In the genomic region with DNA sequence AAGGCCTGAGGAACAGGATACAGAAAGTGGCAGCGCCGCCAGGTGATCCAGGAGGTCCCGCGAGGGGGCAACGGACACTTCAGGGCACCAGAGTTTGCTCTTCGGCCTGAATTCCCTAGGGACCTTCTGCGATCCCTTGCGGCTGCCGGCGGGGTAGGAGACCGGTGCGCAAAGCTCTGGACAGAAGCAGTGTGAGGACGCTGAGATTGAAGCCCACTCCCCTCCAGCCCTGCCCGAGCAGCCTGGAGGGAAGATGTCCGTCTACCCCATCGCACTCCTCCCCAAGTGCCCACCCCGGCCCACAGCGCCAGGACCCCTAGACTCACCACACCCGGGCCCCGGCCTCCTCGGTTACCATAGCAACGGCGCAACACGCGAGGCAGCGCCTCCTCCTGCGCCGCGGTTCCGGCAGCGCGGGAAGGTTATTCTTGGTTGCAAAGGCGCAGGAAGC, we compare ENCODE assay signal across 8 cellular contexts. TPM values are rescaled to one million over a fixed set of nuclear protein-coding genes. Genes with fewer than 3 reads are reported as not detected.
DNase-seq lines count a peak whose midpoint lies in the region; ATAC-seq and TF ChIP-seq lines count a peak whose summit lies in the region.

A gene with protein sequence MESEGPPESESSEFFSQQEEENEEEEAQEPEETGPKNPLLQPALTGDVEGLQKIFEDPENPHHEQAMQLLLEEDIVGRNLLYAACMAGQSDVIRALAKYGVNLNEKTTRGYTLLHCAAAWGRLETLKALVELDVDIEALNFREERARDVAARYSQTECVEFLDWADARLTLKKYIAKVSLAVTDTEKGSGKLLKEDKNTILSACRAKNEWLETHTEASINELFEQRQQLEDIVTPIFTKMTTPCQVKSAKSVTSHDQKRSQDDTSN (minus strand): TSS at position 361 of the 451 bp plus-strand sequence. CDS start 10,433 bp downstream, outside the sequence.

- peaks cover 49% of the 10 kb centered on the region for H3K27me3 Mint-ChIP-seq in central memory CD8-positive, alpha-beta T cell
- peaks cover 44% of the 10 kb centered on the region for H3K27me3 Mint-ChIP-seq in stimulated activated naive CD8-positive, alpha-beta T cell treated with anti-CD3 and anti-CD28 coated beads, Interleukin-15, amount 100 ng/mL, for 72 hours

- DNase-seq in ELR (ENCODE audit: low read depth) (peak; percentile 84), NCI-H524 (lab: John Stamatoyannopoulos, UW) (peak; percentile 63 to 74), kidney epithelial cell (ENCODE audit: low read depth) (no peak), A172 (ENCODE audit: low spot score) (no peak)
- no peak for DNase-seq in central memory CD8-positive, alpha-beta T cell (ENCODE audit: low spot score in 2 of 2)
- peak; percentile 22 to 32 for DNase-seq in stimulated activated naive CD8-positive, alpha-beta T cell treated with anti-CD3 and anti-CD28 coated beads, Interleukin-15, amount 100 ng/mL, for 72 hours
- DNase-seq in central memory CD4-positive, alpha-beta T cell, result no peak

- no peaks in the 10 kb centered on the region for H3K9me3 Mint-ChIP-seq in central memory CD8-positive, alpha-beta T cell
- H3K9me3 Mint-ChIP-seq in stimulated activated naive CD8-positive, alpha-beta T cell treated with anti-CD3 and anti-CD28 coated beads, Interleukin-15, amount 100 ng/mL, for 72 hours, result no peaks in the 10 kb centered on the region

- peak within 1 kb of the TSS; percentile 67 for H3K4me3 ChIP-seq in kidney epithelial cell (ENCODE audit: low read depth, low read length)

- H3K27ac Mint-ChIP-seq in central memory CD8-positive, alpha-beta T cell (ENCODE audit: low read depth), result no peak within 1 kb of the TSS
- H3K27ac Mint-ChIP-seq in stimulated activated naive CD8-positive, alpha-beta T cell treated with anti-CD3 and anti-CD28 coated beads, Interleukin-15, amount 100 ng/mL, for 72 hours, result peak within 1 kb of the TSS in 1 of 2 donors; percentile 71

- peak; percentile 2 for TF ChIP-seq CTCF in kidney epithelial cell (IDR thresholded peaks at IDR 0.05; ENCODE audit: insufficient read depth, low read length, poor library complexity, severe bottlenecking)

- no peaks in the 10 kb centered on the region for H3K36me3 ChIP-seq in kidney epithelial cell (ENCODE audit: control insufficient read depth, insufficient read depth, low read length)

- H3K4me3 Mint-ChIP-seq in central memory CD8-positive, alpha-beta T cell, result peak within 1 kb of the TSS; percentile 14
- peak within 1 kb of the TSS; percentile 72 to 76 for H3K4me3 Mint-ChIP-seq in stimulated activated naive CD8-positive, alpha-beta T cell treated with anti-CD3 and anti-CD28 coated beads, Interleukin-15, amount 100 ng/mL, for 72 hours

- peaks cover 3% of the 10 kb centered on the region for H3K36me3 Mint-ChIP-seq in central memory CD8-positive, alpha-beta T cell (ENCODE audit: insufficient read depth)

- no peak for ATAC-seq in central memory CD8-positive, alpha-beta T cell (replicated peaks; ENCODE audit: extremely low read depth, poor library complexity, severe bottlenecking)
- ATAC-seq in stimulated activated naive CD8-positive, alpha-beta T cell treated with anti-CD3 and anti-CD28 coated beads, Interleukin-15, amount 100 ng/mL, for 72 hours, result peak; percentile 49
- no peak for ATAC-seq in HG02571 (IDR thresholded peaks at IDR 0.05; ENCODE audit: unreplicated experiment)

- peaks cover 5% of the 10 kb centered on the region for H3K4me1 Mint-ChIP-seq in central memory CD8-positive, alpha-beta T cell
- H3K4me1 Mint-ChIP-seq in stimulated activated naive CD8-positive, alpha-beta T cell treated with anti-CD3 and anti-CD28 coated beads, Interleukin-15, amount 100 ng/mL, for 72 hours, result peaks cover 15% of the 10 kb centered on the region

- H3K27me3 ChIP-seq in kidney epithelial cell (ENCODE audit: control insufficient read depth, insufficient read depth, low read length), result no peaks in the 10 kb centered on the region

RNA-seq across cellular contexts. Expression of the gene that starts here (rescaled TPM):
- 0.55 and 0.67 TPM in 2 replicates for total RNA-seq in kidney epithelial cell
- total RNA-seq in A172 (2014; rRNA removed; shearing (Covaris generic)), result 0.29 and 0.96 TPM in 2 replicates

Comparison
In these comparisons a context has a peak if more than half of its experiments do, and no peak if none do; other contexts are left out.
1. DNase-seq: peak in ELR (single experiment), NCI-H524 (2 of 2) and stimulated activated naive CD8-positive, alpha-beta T cell treated with anti-CD3 and anti-CD28 coated beads, Interleukin-15, amount 100 ng/mL, for 72 hours (2 of 2); none in central memory CD8-positive, alpha-beta T cell (0 of 2), kidney epithelial cell (single experiment), central memory CD4-positive, alpha-beta T cell (single experiment) and A172 (single experiment).